ENCODE assay signal across 8 cellular contexts in genomic region chr7:1579481-1580421, GRCh38. TPM values are rescaled to one million over a fixed set of nuclear protein-coding genes. Genes with fewer than 3 reads are reported as not detected.
DNase-seq lines count a peak whose midpoint lies in the region; ATAC-seq and TF ChIP-seq lines count a peak whose summit lies in the region.

No MANE protein-coding gene starts in this region.

- no peaks in the 10 kb centered on the region for H3K9me3 Mint-ChIP-seq in naive thymus-derived CD8-positive, alpha-beta T cell

- ATAC-seq in HG03520 (IDR thresholded peaks at IDR 0.05; ENCODE audit: unreplicated experiment) = peak; percentile 56
- peak; percentile 99 for ATAC-seq in naive thymus-derived CD8-positive, alpha-beta T cell
- no peak for ATAC-seq in HG03159 (IDR thresholded peaks at IDR 0.05; ENCODE audit: unreplicated experiment)

- DNase-seq in G401 (ENCODE audit: low spot score) (peak; percentile 74), activated T-cell treated with anti-CD3 and anti-CD28 coated beads for 24 hours (ENCODE audit: low read depth) (peak; percentile 64), erythroblast (lab: John Stamatoyannopoulos, UW) (peak; percentile 55 to 79)
- peak; percentile 50 to 78 (median 65) for DNase-seq in naive thymus-derived CD8-positive, alpha-beta T cell
- DNase-seq in stimulated activated naive CD4-positive, alpha-beta T cell (lab: John Stamatoyannopoulos, UW) = peak; percentile 13 to 73 (median 58)

- H3K9me3 ChIP-seq in OCI-LY3 (ENCODE audit: insufficient read depth, low read length) = no peaks in the 10 kb centered on the region

- H3K4me1 ChIP-seq in OCI-LY3 (ENCODE audit: low read length) = peaks cover 3% of the 10 kb centered on the region; the same call in 1 of the 2 replicates

- peak overlapping the region in 6 of 10 donors; percentile 15 to 77 (median 46) for H3K27ac Mint-ChIP-seq in naive thymus-derived CD8-positive, alpha-beta T cell

- POLR2A ChIA-PET in naive thymus-derived CD8-positive, alpha-beta T cell (lab: Charles Lee) = interaction anchor here (1.0 kb wide), 1 partner anchor 774 kb away, joined by 3 read pairs; the partner anchor contains the start of gene EIF3B

- no peaks in the 10 kb centered on the region for H3K27me3 Mint-ChIP-seq in naive thymus-derived CD8-positive, alpha-beta T cell

- H3K36me3 ChIP-seq in OCI-LY3 (replicated peaks; ENCODE audit: low read depth, low read length) = no peaks in the 10 kb centered on the region

- H3K4me3 Mint-ChIP-seq in naive thymus-derived CD8-positive, alpha-beta T cell = peak overlapping the region in 2 of 10 donors; percentile 5 to 35

- no peak for TF ChIP-seq POLR2A in erythroblast (IDR thresholded peaks at IDR 0.05; ENCODE audit: low read length)

- no peak overlapping the region for H3K27ac ChIP-seq in OCI-LY3 (ENCODE audit: low read length)

- H4K20me1 ChIP-seq in OCI-LY3 (ENCODE audit: insufficient read depth, low read length) = no peaks in the 10 kb centered on the region

- H3K9ac ChIP-seq in OCI-LY3 (ENCODE audit: low read length) = no peak overlapping the region

- no peaks in the 10 kb centered on the region for H3K36me3 Mint-ChIP-seq in naive thymus-derived CD8-positive, alpha-beta T cell

- H3K4me1 Mint-ChIP-seq in naive thymus-derived CD8-positive, alpha-beta T cell = peaks cover 10 to 15% (median 13%) of the 10 kb centered on the region in 4 donors

- TF ChIP-seq CTCF in OCI-LY3 (IDR thresholded peaks at IDR 0.05; ENCODE audit: low read depth, low read length) = peak; percentile 66

- in situ Hi-C loops in G401 (cut with HindIII; ENCODE audit: low sequenced_read_pairs) = no loop called here

- no peaks in the 10 kb centered on the region for H3K27me3 ChIP-seq in OCI-LY3 (ENCODE audit: low read depth, low read length)

- H3K4me2 ChIP-seq in OCI-LY3 (ENCODE audit: low read length) = peak overlapping the region; percentile 48

- no peak overlapping the region for H3K4me3 ChIP-seq in OCI-LY3 (ENCODE audit: low read length)

- peak overlapping the region; percentile 52; the same call in 1 of the 2 replicates for H2AFZ ChIP-seq in OCI-LY3 (ENCODE audit: low read depth, low read length)

- no peaks in the 10 kb centered on the region for H3K79me2 ChIP-seq in OCI-LY3 (ENCODE audit: low read length)

RNA-seq across cellular contexts. Expression of gene PSMG3, which starts 9.9 kb away (rescaled TPM):
- 97.4 and 104 TPM in 2 replicates for total RNA-seq in G401 (2014; rRNA removed; shearing (Covaris generic))
- 10 to 100 TPM; 24.3 to 26.1 TPM for total RNA-seq in naive thymus-derived CD8-positive, alpha-beta T cell
- 10 to 100 TPM; 43.5 to 45.8 (median 45.4) TPM for polyA plus RNA-seq in naive thymus-derived CD8-positive, alpha-beta T cell

RNA-seq across cellular contexts. Expression of gene TMEM184A, which starts 23.7 kb away (rescaled TPM):
- total RNA-seq in G401 (2014; rRNA removed; shearing (Covaris generic)) = 0.49 and 1.8 TPM in 2 replicates
- not detected for total RNA-seq in naive thymus-derived CD8-positive, alpha-beta T cell
- under 1 TPM in 1 of 3 donors, not detected in 2; 0.04 TPM for polyA plus RNA-seq in naive thymus-derived CD8-positive, alpha-beta T cell

RNA-seq across cellular contexts. Expression of gene MAFK, which starts 49.2 kb away (rescaled TPM):
- total RNA-seq in G401 (2014; rRNA removed; shearing (Covaris generic)) = 12.6 and 16.7 TPM in 2 replicates
- total RNA-seq in naive thymus-derived CD8-positive, alpha-beta T cell = 10 to 100 TPM; 55.1 to 56.1 TPM
- under 1 TPM; 0.33 to 0.56 (median 0.46) TPM for polyA plus RNA-seq in naive thymus-derived CD8-positive, alpha-beta T cell
